In the genomic region with DNA sequence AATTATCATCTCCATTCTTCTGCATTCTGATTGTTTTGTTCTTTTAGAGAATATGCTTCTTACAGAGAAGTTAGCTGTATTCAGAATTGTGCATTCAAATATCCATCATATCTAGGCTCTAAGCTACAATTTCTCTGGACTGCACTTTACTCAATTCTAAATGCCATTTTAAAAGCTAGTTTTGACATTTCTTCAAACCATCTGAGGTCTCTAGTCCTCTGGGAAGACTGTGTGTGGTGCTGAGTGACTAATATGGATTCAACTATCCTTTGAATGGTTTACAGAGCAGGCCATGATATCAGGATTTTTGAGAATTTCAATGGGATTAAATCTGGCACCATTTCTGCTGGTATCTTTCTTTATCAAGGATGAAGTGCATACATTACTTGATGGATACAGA, we compare ENCODE assay signal across 31 cellular contexts.
A peak's percentile ranks its signal among the peaks of the same experiment; 100 is the strongest.
DNase-seq lines count a peak whose midpoint lies in the region; TF ChIP-seq lines count a peak whose summit lies in the region.
"Had no signal": no experiment of that assay in that cellular context is flagged by ENCODE, and none has a peak within 500 bp of the region (broad histone marks: within the 10 kb centered on the region; RNA-seq: fewer than 3 reads in every experiment).

No MANE protein-coding gene starts in this region.

- intact Hi-C loops in thyroid gland (cut with DNase I) = no loop called here

- H3K27ac ChIP-seq in KMS-11 (no peak overlapping the region), neural cell (ENCODE audit: low read length) (no peak overlapping the region), thyroid gland (no peak overlapping the region)
- H3K27ac ChIP-seq: 22Rv1; A549; BLaER1; BLaER1 treated with 17β-estradiol and CSF1 and Interleukin-3, amounts not matched to agents 10 nM and 100 nM; C4-2B had no signal

- H3K9ac ChIP-seq in KMS-11 (no peak overlapping the region), neural cell (ENCODE audit: low read length) (no peak overlapping the region)
- H3K9ac ChIP-seq: BLaER1; BLaER1 treated with 17β-estradiol and CSF1 and Interleukin-3, amounts not matched to agents 10 nM and 100 nM had no signal

- TF ChIP-seq RAD21 in neural cell (conservative IDR thresholded peaks at IDR 0.05) = no peak

- H3K9me2 ChIP-seq in neural cell (ENCODE audit: insufficient read depth, low read length) = no peaks in the 10 kb centered on the region

- H3K4me3 ChIP-seq in KMS-11 (IDR thresholded peaks at IDR 0.05; ENCODE audit: insufficient read depth, low read depth, low read length) = no peak overlapping the region
- no peak overlapping the region for H3K4me3 ChIP-seq in fibroblast of mammary gland (ENCODE audit: control insufficient read depth, low read depth, low read length)
- H3K4me3 ChIP-seq in neural cell (ENCODE audit: low read length) = no peak overlapping the region
- H3K4me3 ChIP-seq in thyroid gland (replicated peaks in 1 of 3) = no peak overlapping the region
- H3K4me3 ChIP-seq: A549; BLaER1; BLaER1 treated with 17β-estradiol and CSF1 and Interleukin-3, amounts not matched to agents 10 nM and 100 nM had no signal

- no peaks in the 10 kb centered on the region for H3K9me3 ChIP-seq in neural cell (ENCODE audit: low read length)
- H3K9me3 ChIP-seq in thyroid gland = no peaks in the 10 kb centered on the region
- H3K9me3 ChIP-seq: BE2C, Caco-2 had no signal

- H3K36me3 ChIP-seq in KMS-11 (ENCODE audit: insufficient read depth) (no peaks in the 10 kb centered on the region), neural cell (ENCODE audit: insufficient read depth, low read length) (no peaks in the 10 kb centered on the region), thyroid gland (no peaks in the 10 kb centered on the region)
- H3K36me3 ChIP-seq: BE2C; BLaER1; BLaER1 treated with 17β-estradiol and CSF1 and Interleukin-3, amounts not matched to agents 10 nM and 100 nM had no signal

- H3F3A ChIP-seq in neural cell (ENCODE audit: insufficient read depth, low read length, poor library complexity, severe bottlenecking) = no peaks in the 10 kb centered on the region

- peaks cover 28% of the 10 kb centered on the region for H3K4me1 ChIP-seq in KMS-11 (ENCODE audit: low read depth, poor library complexity, severe bottlenecking)
- no peaks in the 10 kb centered on the region for H3K4me1 ChIP-seq in thyroid gland
- H3K4me1 ChIP-seq: A549, BE2C, Caco-2 had no signal

- TF ChIP-seq CTCF in KMS-11 (conservative IDR thresholded peaks at IDR 0.05; ENCODE audit: low read depth, low read length) (no peak), fibroblast of mammary gland (conservative IDR thresholded peaks at IDR 0.05; ENCODE audit: control insufficient read depth, insufficient read depth, low read depth, low read length) (no peak), neural cell (IDR thresholded peaks at IDR 0.05; ENCODE audit: poor library complexity, severe bottlenecking) (no peak), thyroid gland (IDR thresholded peaks at IDR 0.05) (no peak)

- TF ChIP-seq EP300 in neural cell (conservative IDR thresholded peaks at IDR 0.05; ENCODE audit: poor library complexity, severe bottlenecking) = peak; percentile 80

- H3K79me2 ChIP-seq in KMS-11 (ENCODE audit: insufficient read depth, low read depth) = no peaks in the 10 kb centered on the region
- no peaks in the 10 kb centered on the region for H3K79me2 ChIP-seq in neural cell (replicated peaks; ENCODE audit: insufficient read depth, low read length)

- H3K27me3 ChIP-seq in KMS-11 (ENCODE audit: insufficient read depth, low read depth) (no peaks in the 10 kb centered on the region), neural cell (ENCODE audit: insufficient read depth, low read depth, low read length) (no peaks in the 10 kb centered on the region), thyroid gland (no peaks in the 10 kb centered on the region)
- H3K27me3 ChIP-seq: BE2C; BLaER1; BLaER1 treated with 17β-estradiol and CSF1 and Interleukin-3, amounts not matched to agents 10 nM and 100 nM had no signal

- DNase-seq in fibroblast of mammary gland (ENCODE audit: low read depth) (peak; percentile 6), thyroid gland (no peak), NCI-H748 (lab: John Stamatoyannopoulos, UW; ENCODE audit: unreplicated experiment) (no peak), GOT3 (lab: John Stamatoyannopoulos, UW) (no peak)
- DNase-seq: 8988T; ACHN; AML-193; BE2C; C1 segment of cervical spinal cord; Caco-2; Calu3; CD4-positive, alpha-beta memory T cell; CD4-positive, alpha-beta T cell; CD4-positive, CD25-positive, alpha-beta regulatory T cell; CD8-positive, alpha-beta memory T cell; CD8-positive, alpha-beta T cell; COR-L47; DMS 273 treated with DMSO at 0.1 percent for 48 hours; DMS153; DMS53; DMS79; DMS79 treated with DMSO at 0.1 percent for 48 hours; DND-41; EL had no signal

- H2AFZ ChIP-seq in KMS-11 (ENCODE audit: low read depth) (no peak overlapping the region), neural cell (ENCODE audit: low read depth, low read length) (no peak overlapping the region)

- H4K20me1 ChIP-seq in KMS-11 (ENCODE audit: insufficient read depth) (no peaks in the 10 kb centered on the region), neural cell (ENCODE audit: insufficient read depth) (no peaks in the 10 kb centered on the region)
- H4K20me1 ChIP-seq: BLaER1; BLaER1 treated with 17β-estradiol and CSF1 and Interleukin-3, amounts not matched to agents 10 nM and 100 nM had no signal

- no peak for TF ChIP-seq POLR2A in thyroid gland (IDR thresholded peaks at IDR 0.05)

- H3K4me2 ChIP-seq in KMS-11 = peak overlapping the region; percentile 31; the same call in 1 of the 2 replicates
- no peak overlapping the region for H3K4me2 ChIP-seq in neural cell (ENCODE audit: low read length)
- H3K4me2 ChIP-seq: A549; BLaER1; BLaER1 treated with 17β-estradiol and CSF1 and Interleukin-3, amounts not matched to agents 10 nM and 100 nM had no signal

TF ChIP-seq in neural cell, 6 proteins besides CTCF, POLR2A, EP300 and RAD21:
- TF ChIP-seq SMC3 (conservative IDR thresholded peaks at IDR 0.05; ENCODE audit: poor library complexity) = no peak
- peak; percentile 74 for TF ChIP-seq POLR2AphosphoS5 (IDR thresholded peaks at IDR 0.05)
- TF ChIP-seq, protein P1, sequence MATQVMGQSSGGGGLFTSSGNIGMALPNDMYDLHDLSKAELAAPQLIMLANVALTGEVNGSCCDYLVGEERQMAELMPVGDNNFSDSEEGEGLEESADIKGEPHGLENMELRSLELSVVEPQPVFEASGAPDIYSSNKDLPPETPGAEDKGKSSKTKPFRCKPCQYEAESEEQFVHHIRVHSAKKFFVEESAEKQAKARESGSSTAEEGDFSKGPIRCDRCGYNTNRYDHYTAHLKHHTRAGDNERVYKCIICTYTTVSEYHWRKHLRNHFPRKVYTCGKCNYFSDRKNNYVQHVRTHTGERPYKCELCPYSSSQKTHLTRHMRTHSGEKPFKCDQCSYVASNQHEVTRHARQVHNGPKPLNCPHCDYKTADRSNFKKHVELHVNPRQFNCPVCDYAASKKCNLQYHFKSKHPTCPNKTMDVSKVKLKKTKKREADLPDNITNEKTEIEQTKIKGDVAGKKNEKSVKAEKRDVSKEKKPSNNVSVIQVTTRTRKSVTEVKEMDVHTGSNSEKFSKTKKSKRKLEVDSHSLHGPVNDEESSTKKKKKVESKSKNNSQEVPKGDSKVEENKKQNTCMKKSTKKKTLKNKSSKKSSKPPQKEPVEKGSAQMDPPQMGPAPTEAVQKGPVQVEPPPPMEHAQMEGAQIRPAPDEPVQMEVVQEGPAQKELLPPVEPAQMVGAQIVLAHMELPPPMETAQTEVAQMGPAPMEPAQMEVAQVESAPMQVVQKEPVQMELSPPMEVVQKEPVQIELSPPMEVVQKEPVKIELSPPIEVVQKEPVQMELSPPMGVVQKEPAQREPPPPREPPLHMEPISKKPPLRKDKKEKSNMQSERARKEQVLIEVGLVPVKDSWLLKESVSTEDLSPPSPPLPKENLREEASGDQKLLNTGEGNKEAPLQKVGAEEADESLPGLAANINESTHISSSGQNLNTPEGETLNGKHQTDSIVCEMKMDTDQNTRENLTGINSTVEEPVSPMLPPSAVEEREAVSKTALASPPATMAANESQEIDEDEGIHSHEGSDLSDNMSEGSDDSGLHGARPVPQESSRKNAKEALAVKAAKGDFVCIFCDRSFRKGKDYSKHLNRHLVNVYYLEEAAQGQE (IDR thresholded peaks at IDR 0.05; ENCODE audit: borderline replicate concordance) = no peak
TF ChIP-seq in neural cell: peak in this region for 1.
